Comparison of ENCODE assay signal across 16 cellular contexts in the genomic region with DNA sequence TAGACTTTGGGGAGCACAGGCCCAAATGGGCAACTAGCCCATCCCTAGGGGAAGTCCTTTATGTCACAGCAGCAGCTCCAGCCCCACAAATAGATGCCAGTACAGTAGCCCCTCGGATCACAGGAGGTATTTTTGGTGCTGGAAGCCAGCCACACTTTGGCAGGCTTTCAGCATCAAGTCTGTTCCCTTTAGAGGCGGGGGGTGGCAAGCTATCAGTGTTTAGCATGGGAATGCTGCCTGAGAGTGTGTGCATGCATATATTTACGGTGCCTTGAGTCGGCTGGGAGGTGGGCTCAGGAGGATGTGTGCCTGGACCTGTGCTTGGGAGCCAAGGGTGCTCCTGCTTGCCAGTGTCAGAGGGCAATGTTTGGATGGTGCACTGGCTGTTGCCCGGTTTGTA. TPM values are rescaled to one million over a fixed set of nuclear protein-coding genes. Genes with fewer than 3 reads are reported as not detected.
DNase-seq lines count a peak whose midpoint lies in the region; TF ChIP-seq lines count a peak whose summit lies in the region.
"Had no signal": no experiment of that assay in that cellular context is flagged by ENCODE, and none has a peak within 500 bp of the region (broad histone marks: within the 10 kb centered on the region; RNA-seq: fewer than 3 reads in every experiment).

No MANE protein-coding gene starts in this region.

- peak overlapping the region; percentile 52 for H3K4me3 Mint-ChIP-seq in neural progenitor cell
- H3K4me3 Mint-ChIP-seq: B cell; CD4-positive, alpha-beta T cell; GM23338; H9 had no signal

- H3K27me3 Mint-ChIP-seq in neural progenitor cell (ENCODE audit: insufficient read depth, low read depth) = peaks cover 10% of the 10 kb centered on the region

- no peak for TF ChIP-seq CTCF in neural progenitor cell (IDR thresholded peaks at IDR 0.05)

- peaks cover under 1% of the 10 kb centered on the region for H3K79me2 ChIP-seq in neural progenitor cell (ENCODE audit: low read depth)

- H3K27me3 ChIP-seq in neural progenitor cell = peaks cover 17% of the 10 kb centered on the region

- no peaks in the 10 kb centered on the region for H3K9me3 ChIP-seq in neural progenitor cell (ENCODE audit: low read depth)

- peaks cover 45% of the 10 kb centered on the region for H3K4me1 ChIP-seq in neural progenitor cell

- no peak overlapping the region for H3K27ac Mint-ChIP-seq in neural progenitor cell
- H3K27ac Mint-ChIP-seq: B cell; CD4-positive, alpha-beta T cell; GM23338; H9 had no signal

- no peak overlapping the region for H2AFZ ChIP-seq in neural progenitor cell (replicated peaks)
- H2AFZ ChIP-seq: GM23338 had no signal

- no peaks in the 10 kb centered on the region for H3K36me3 Mint-ChIP-seq in neural progenitor cell

- H3K9ac ChIP-seq in neural progenitor cell = no peak overlapping the region

- H3K27ac ChIP-seq in cingulate gyrus (ENCODE audit: low read depth, low read length) (peak overlapping the region; percentile 71), neural progenitor cell (no peak overlapping the region)

- no peaks in the 10 kb centered on the region for H3K9me3 Mint-ChIP-seq in neural progenitor cell
- H3K9me3 Mint-ChIP-seq: CD4-positive, alpha-beta T cell; GM23338; H9 had no signal

- peaks cover 51% of the 10 kb centered on the region for H3K4me1 Mint-ChIP-seq in neural progenitor cell

- H3K36me3 ChIP-seq in neural progenitor cell = no peaks in the 10 kb centered on the region

- H3K4me3 ChIP-seq in neural progenitor cell = no peak overlapping the region
- H3K4me3 ChIP-seq: GM23338 had no signal

- peaks cover 22% of the 10 kb centered on the region for H3F3A ChIP-seq in neural progenitor cell (ENCODE audit: low read depth)

- DNase-seq in NCI-H1694 (lab: John Stamatoyannopoulos, UW) = peak; percentile 36
- DNase-seq in NCI-H446 treated with DMSO at 0.1 percent for 48 hours (lab: John Stamatoyannopoulos, UW) = peak; percentile 24
- no peak for DNase-seq in neural progenitor cell (ENCODE audit: low spot score)
- no peak for DNase-seq in stimulated activated CD8-positive, alpha-beta memory T cell treated with anti-CD3 and anti-CD28 coated beads, Interleukin-4, amount 100 ng/mL, for 48 hours
- no peak for DNase-seq in activated CD4-positive, alpha-beta T cell treated with anti-CD3 and anti-CD28 coated beads for 48 hours
- DNase-seq in NCI-H1930 (lab: John Stamatoyannopoulos, UW) = no peak
- DNase-seq: Calu3; CD4-positive, alpha-beta T cell; DMS153; DMS79 treated with DMSO at 0.1 percent for 48 hours; EL; H9; IMR-90 had no signal

- peaks cover 2% of the 10 kb centered on the region for H4K20me1 ChIP-seq in neural progenitor cell (ENCODE audit: low read depth)

- H3K4me2 ChIP-seq in neural progenitor cell = no peak overlapping the region
- H3K4me2 ChIP-seq: GM23338 had no signal

RNA-seq across cellular contexts. Expression of a gene that starts 3.5 kb away (rescaled TPM):
- 1.7 and 2.3 TPM in 2 replicates for total RNA-seq in neural progenitor cell (ENCODE audit: low replicate concordance)

Comparison
In these comparisons a context has a peak if more than half of its experiments do, and no peak if none do; other contexts are left out.
1. DNase-seq: peak in NCI-H1694 (single experiment) and NCI-H446 treated with DMSO at 0.1 percent for 48 hours (single experiment); none in neural progenitor cell (single experiment), stimulated activated CD8-positive, alpha-beta memory T cell treated with anti-CD3 and anti-CD28 coated beads, Interleukin-4, amount 100 ng/mL, for 48 hours (single experiment), activated CD4-positive, alpha-beta T cell treated with anti-CD3 and anti-CD28 coated beads for 48 hours (single experiment) and NCI-H1930 (0 of 2).